Comparison of ENCODE assay signal across 29 cellular contexts in the genomic region with DNA sequence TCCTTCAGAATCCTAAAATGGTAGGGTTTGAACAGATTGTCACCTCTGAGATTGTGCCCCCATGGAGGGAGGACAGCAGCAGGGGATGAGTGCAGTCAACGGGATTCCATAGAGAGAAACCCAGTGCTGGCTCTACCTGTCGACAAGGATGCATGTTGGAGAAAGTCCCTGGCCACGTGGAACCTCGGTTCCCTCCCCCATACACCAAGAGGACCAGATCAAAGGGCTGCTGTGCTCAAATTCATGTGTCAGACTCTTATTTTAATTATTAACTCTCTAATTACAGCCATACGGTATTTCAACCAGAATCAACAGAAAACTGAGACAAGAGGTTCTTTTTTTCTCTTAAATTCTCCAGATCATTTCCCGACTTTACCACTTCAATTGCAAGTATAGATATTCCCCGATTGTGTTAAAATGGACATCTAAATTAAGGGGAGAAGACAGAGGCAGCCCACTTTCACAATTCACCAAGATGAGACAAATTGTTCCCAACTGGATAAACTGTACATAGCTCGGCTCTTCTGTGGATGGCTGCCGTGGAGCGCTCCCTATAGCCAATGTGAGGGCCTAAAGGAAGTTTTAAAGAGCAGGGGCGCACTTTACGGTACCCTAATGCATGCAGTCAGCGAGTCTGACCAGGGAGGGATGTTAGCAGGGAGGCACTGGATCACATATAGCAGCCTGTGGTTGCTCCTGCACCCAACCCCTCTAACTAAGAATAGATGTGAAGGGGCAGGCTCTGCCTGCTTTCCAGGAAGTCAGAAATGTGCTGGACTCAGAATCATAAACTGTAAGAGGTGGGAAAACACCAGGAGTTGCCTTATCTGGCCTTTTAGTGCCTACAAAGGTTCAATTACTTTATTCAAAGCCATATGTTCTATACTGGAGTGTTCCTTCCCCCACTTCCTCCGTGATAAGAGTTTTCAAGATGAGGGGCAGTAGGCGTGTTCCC.
"Had no signal": no experiment of that assay in that cellular context is flagged by ENCODE, and none has a peak within 500 bp of the region (broad histone marks: within the 10 kb centered on the region; RNA-seq: fewer than 3 reads in every experiment).

No MANE protein-coding gene starts in this region.

- H3K4me3 ChIP-seq: coronary artery, dorsolateral prefrontal cortex, left ventricle myocardium inferior, pancreas, prostate gland, testis, uterus had no signal

- ATAC-seq: pancreas had no signal

- H3K9me3 ChIP-seq: left ventricle myocardium inferior, pancreas, prostate gland, testis, uterus had no signal

- H3K36me3 Mint-ChIP-seq: activated CD4-positive, alpha-beta memory T cell treated with anti-CD3 and anti-CD28 coated beads for 36 hours; activated naive CD4-positive, alpha-beta T cell treated with anti-CD3 and anti-CD28 coated beads, Interleukin-2, amount 10 ng/mL, durations not matched to agents 7 days and 5 days; activated naive CD8-positive, alpha-beta T cell treated with anti-CD3 and anti-CD28 coated beads, Interleukin-2, amount 10 ng/mL, durations not matched to agents 7 days and 5 days; immature natural killer cell; naive B cell had no signal

- H3K27me3 ChIP-seq: brain microvascular endothelial cell, dorsolateral prefrontal cortex, pancreas, testis, uterus had no signal

- H3K9me3 Mint-ChIP-seq: activated CD4-positive, alpha-beta memory T cell treated with anti-CD3 and anti-CD28 coated beads for 36 hours; activated naive CD4-positive, alpha-beta T cell treated with anti-CD3 and anti-CD28 coated beads, Interleukin-2, amount 10 ng/mL, durations not matched to agents 7 days and 5 days; activated naive CD8-positive, alpha-beta T cell treated with anti-CD3 and anti-CD28 coated beads, Interleukin-2, amount 10 ng/mL, durations not matched to agents 7 days and 5 days; activated T-helper 1 cell treated with anti-CD3 and anti-CD28 coated beads, Interleukin-12 subunit alpha, Interleukin-12 subunit beta, Interleukin-2, Interleukin-4 antibody, amounts not matched to agents 30 ng/mL and 10 ng/mL and 1 ng/mL, durations not matched to agents 14 hours and 24 hours and 36 hours; immature natural killer cell; neural crest cell; T-helper 1 cell treated with Interleukin-12 subunit alpha and Interleukin-12 subunit beta and Interleukin-4 antibody, amounts not matched to agents 30 μg/mL and 1 μg/mL, for 36 hours had no signal

- DNase-seq: activated CD4-positive, alpha-beta memory T cell treated with anti-CD3 and anti-CD28 coated beads for 36 hours; activated CD4-positive, alpha-beta T cell treated with anti-CD3 and anti-CD28 coated beads, Interleukin-2, amount 10 ng/mL, durations not matched to agents 24 days and 14 days; activated CD4-positive, CD25-positive, alpha-beta regulatory T cell treated with anti-CD3 and anti-CD28 coated beads, Interleukin-2, amount 50 U/mL, for 72 hours; activated CD8-positive, alpha-beta memory T cell treated with anti-CD3 and anti-CD28 coated beads, Interleukin-2, amount 50 U/mL, for 4 hours; activated gamma-delta T cell; activated naive CD4-positive, alpha-beta T cell treated with anti-CD3 and anti-CD28 coated beads, Interleukin-2, amount 10 ng/mL, durations not matched to agents 7 days and 5 days; activated naive CD8-positive, alpha-beta T cell treated with anti-CD3 and anti-CD28 coated beads, Interleukin-2, amount 10 ng/mL, durations not matched to agents 7 days and 5 days; activated T-cell treated with anti-CD3 and anti-CD28 coated beads, Interleukin-2, amount 50 U/mL, for 1 hour; brain microvascular endothelial cell; dorsolateral prefrontal cortex; effector memory CD4-positive, alpha-beta T cell; hypothalamus; immature natural killer cell; kidney; left ventricle myocardium inferior; naive B cell; nucleus accumbens; pancreas; stimulated activated CD4-positive, alpha-beta T cell treated with anti-CD3 and anti-CD28 coated beads, Interleukin-4, amount 100 ng/mL, for 1 hour; stimulated activated naive CD8-positive, alpha-beta T cell treated with anti-CD3 and anti-CD28 coated beads, Interleukin-15, Interleukin-2, amounts not matched to agents 100 U/mL and 50 U/mL, for 24 hours; T1000; testis; trophoblast cell; uterus had no signal

- H3K27ac ChIP-seq: brain microvascular endothelial cell, coronary artery, left ventricle myocardium inferior, pancreas, prostate gland, testis, uterus had no signal

- H3K4me1 Mint-ChIP-seq: activated naive CD4-positive, alpha-beta T cell treated with anti-CD3 and anti-CD28 coated beads, Interleukin-2, amount 10 ng/mL, durations not matched to agents 7 days and 5 days; immature natural killer cell; naive B cell had no signal

- H3K4me3 Mint-ChIP-seq: activated CD4-positive, alpha-beta memory T cell treated with anti-CD3 and anti-CD28 coated beads for 36 hours; activated CD4-positive, alpha-beta T cell treated with anti-CD3 and anti-CD28 coated beads, Interleukin-2, amount 10 ng/mL, durations not matched to agents 24 days and 14 days; activated naive CD4-positive, alpha-beta T cell treated with anti-CD3 and anti-CD28 coated beads, Interleukin-2, amount 10 ng/mL, durations not matched to agents 7 days and 5 days; activated naive CD8-positive, alpha-beta T cell treated with anti-CD3 and anti-CD28 coated beads, Interleukin-2, amount 10 ng/mL, durations not matched to agents 7 days and 5 days; activated T-helper 1 cell treated with anti-CD3 and anti-CD28 coated beads, Interleukin-12 subunit alpha, Interleukin-12 subunit beta, Interleukin-2, Interleukin-4 antibody, amounts not matched to agents 30 ng/mL and 10 ng/mL and 1 ng/mL, durations not matched to agents 14 hours and 24 hours and 36 hours; immature natural killer cell; naive B cell; neural crest cell; T-helper 1 cell treated with Interleukin-12 subunit alpha and Interleukin-12 subunit beta and Interleukin-4 antibody, amounts not matched to agents 30 μg/mL and 1 μg/mL, for 36 hours had no signal

- H3K4me1 ChIP-seq: left ventricle myocardium inferior, pancreas, prostate gland, uterus had no signal

- H3K36me3 ChIP-seq: brain microvascular endothelial cell, left ventricle myocardium inferior, pancreas, uterus had no signal

- H3K27ac Mint-ChIP-seq: activated CD4-positive, alpha-beta memory T cell treated with anti-CD3 and anti-CD28 coated beads for 36 hours; activated CD4-positive, alpha-beta T cell treated with anti-CD3 and anti-CD28 coated beads, Interleukin-2, amount 10 ng/mL, durations not matched to agents 24 days and 14 days; activated naive CD4-positive, alpha-beta T cell treated with anti-CD3 and anti-CD28 coated beads, Interleukin-2, amount 10 ng/mL, durations not matched to agents 7 days and 5 days; activated naive CD8-positive, alpha-beta T cell treated with anti-CD3 and anti-CD28 coated beads, Interleukin-2, amount 10 ng/mL, durations not matched to agents 7 days and 5 days; activated T-helper 1 cell treated with anti-CD3 and anti-CD28 coated beads, Interleukin-12 subunit alpha, Interleukin-12 subunit beta, Interleukin-2, Interleukin-4 antibody, amounts not matched to agents 30 ng/mL and 10 ng/mL and 1 ng/mL, durations not matched to agents 14 hours and 24 hours and 36 hours; immature natural killer cell; naive B cell; T-helper 1 cell treated with Interleukin-12 subunit alpha and Interleukin-12 subunit beta and Interleukin-4 antibody, amounts not matched to agents 30 μg/mL and 1 μg/mL, for 36 hours had no signal
